In the genomic region with DNA sequence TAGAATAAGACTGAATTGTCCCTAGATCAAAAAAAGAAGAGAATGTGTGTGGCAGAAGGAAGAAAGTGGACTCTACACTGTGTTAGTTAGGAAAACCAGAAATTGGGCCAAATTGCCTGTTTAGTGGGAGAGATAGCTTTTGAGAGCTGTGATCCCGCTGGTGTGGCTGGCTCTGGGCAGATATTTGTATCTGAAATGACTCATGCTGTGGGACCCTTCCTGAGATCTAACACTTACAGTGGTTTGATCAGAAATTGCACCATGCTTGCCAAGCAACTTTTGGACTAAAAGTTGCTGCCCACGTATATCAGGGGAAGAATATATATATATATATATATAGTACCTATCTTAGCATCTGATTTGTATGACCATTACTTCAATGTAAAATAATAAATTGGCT, we compare ENCODE assay signal across 14 cellular contexts. TPM values are rescaled to one million over a fixed set of nuclear protein-coding genes. Genes with fewer than 3 reads are reported as not detected.
DNase-seq lines count a peak whose midpoint lies in the region; ATAC-seq and TF ChIP-seq lines count a peak whose summit lies in the region.
"Had no signal": no experiment of that assay in that cellular context is flagged by ENCODE, and none has a peak within 500 bp of the region (broad histone marks: within the 10 kb centered on the region; RNA-seq: fewer than 3 reads in every experiment).

No MANE protein-coding gene starts in this region.

- ATAC-seq in GM23338 (no peak), HG03045 (IDR thresholded peaks at IDR 0.05; ENCODE audit: unreplicated experiment) (no peak), HG02885 (IDR thresholded peaks at IDR 0.05; ENCODE audit: poor library complexity, unreplicated experiment) (no peak), GM18909 (IDR thresholded peaks at IDR 0.05; ENCODE audit: poor library complexity, unreplicated experiment) (no peak), GM19452 (IDR thresholded peaks at IDR 0.05; ENCODE audit: unreplicated experiment) (no peak)
- ATAC-seq: effector memory CD8-positive, alpha-beta T cell had no signal

- H3K27ac Mint-ChIP-seq in GM23338: peak overlapping the region; percentile 13; the same call in 1 of the 2 replicates
- H3K27ac Mint-ChIP-seq: activated naive CD8-positive, alpha-beta T cell treated with anti-CD3 and anti-CD28 coated beads for 36 hours had no signal

- no peak overlapping the region for H2AFZ ChIP-seq in GM23338

- H3K4me1 Mint-ChIP-seq in GM23338: peaks cover 17% of the 10 kb centered on the region

- H3K79me2 ChIP-seq in GM23338 (replicated peaks; ENCODE audit: insufficient read depth): no peaks in the 10 kb centered on the region

- H3K4me1 ChIP-seq in GM23338 (ENCODE audit: insufficient read depth): peaks cover 15% of the 10 kb centered on the region

- peaks cover 10% of the 10 kb centered on the region for H3K27me3 Mint-ChIP-seq in GM23338 (ENCODE audit: insufficient read depth, low read depth, poor library complexity)
- H3K27me3 Mint-ChIP-seq: activated naive CD8-positive, alpha-beta T cell treated with anti-CD3 and anti-CD28 coated beads for 36 hours; effector memory CD8-positive, alpha-beta T cell had no signal

- H4K20me1 ChIP-seq in GM23338 (replicated peaks; ENCODE audit: insufficient read depth): no peaks in the 10 kb centered on the region

- no peak overlapping the region for H3K27ac ChIP-seq in GM23338 (ENCODE audit: low read depth)
- H3K27ac ChIP-seq in angular gyrus (ENCODE audit: low read depth, low read length): peak overlapping the region; percentile 61

- no peaks in the 10 kb centered on the region for H3K9me3 Mint-ChIP-seq in GM23338
- H3K9me3 Mint-ChIP-seq: effector memory CD8-positive, alpha-beta T cell had no signal

- no peaks in the 10 kb centered on the region for H3K27me3 ChIP-seq in GM23338 (ENCODE audit: insufficient read depth)

- H3K36me3 Mint-ChIP-seq in GM23338 (ENCODE audit: low read depth): peaks cover 11% of the 10 kb centered on the region

- no peak overlapping the region for H3K4me3 Mint-ChIP-seq in GM23338
- H3K4me3 Mint-ChIP-seq: activated naive CD8-positive, alpha-beta T cell treated with anti-CD3 and anti-CD28 coated beads for 36 hours; effector memory CD8-positive, alpha-beta T cell had no signal

- DNase-seq in GM23338 (ENCODE audit: low spot score): no peak
- peak; percentile 64 for DNase-seq in fibroblast of peridontal ligament (ENCODE audit: extremely low read depth)
- DNase-seq in pons (ENCODE audit: low spot score): peak; percentile 31
- DNase-seq: activated CD8-positive, alpha-beta memory T cell treated with anti-CD3 and anti-CD28 coated beads, Interleukin-2, amount 50 U/mL, for 48 hours; activated naive CD8-positive, alpha-beta T cell treated with anti-CD3 and anti-CD28 coated beads for 36 hours; effector memory CD8-positive, alpha-beta T cell; left cardiac atrium; NCI-H1092; stimulated activated CD4-positive, alpha-beta T cell treated with anti-CD3 and anti-CD28 coated beads, Interleukin-2, amount 100 ng/mL, for 24 hours had no signal

- no peaks in the 10 kb centered on the region for H3K36me3 ChIP-seq in GM23338 (ENCODE audit: insufficient read depth)

- no peak for TF ChIP-seq CTCF in GM23338 (conservative IDR thresholded peaks at IDR 0.05; ENCODE audit: low read depth in 2 of 2)

- H3K9me2 ChIP-seq in GM23338 (ENCODE audit: insufficient read depth): no peaks in the 10 kb centered on the region

- H3K4me3 ChIP-seq in GM23338: no peak overlapping the region

- H3F3A ChIP-seq in GM23338 (replicated peaks; ENCODE audit: low read depth): no peaks in the 10 kb centered on the region

- H3K4me2 ChIP-seq in GM23338: no peak overlapping the region

TF ChIP-seq in GM23338, 12 proteins besides CTCF, POLR2A, EP300 and RAD21 (continues in another document):
- TF ChIP-seq EZH2phosphoT487 (IDR thresholded peaks at IDR 0.05; ENCODE audit: unreplicated experiment) (no peak), ZNF331 (CRISPR knock-in tag; IDR thresholded peaks at IDR 0.05; ENCODE audit: low read depth) (no peak), NANOG (IDR thresholded peaks at IDR 0.05; ENCODE audit: borderline replicate concordance) (no peak), EZH2 (IDR thresholded peaks at IDR 0.05; ENCODE audit: low read depth, unreplicated experiment) (no peak), CREB1 (CRISPR knock-in tag; IDR thresholded peaks at IDR 0.05; ENCODE audit: low read depth) (no peak), POLR2AphosphoS5 (IDR thresholded peaks at IDR 0.05; ENCODE audit: low read depth) (no peak), JUNB (IDR thresholded peaks at IDR 0.05; ENCODE audit: unreplicated experiment) (no peak), STAT1 (IDR thresholded peaks at IDR 0.05; ENCODE audit: unreplicated experiment) (no peak)
- TF ChIP-seq, protein P1, sequence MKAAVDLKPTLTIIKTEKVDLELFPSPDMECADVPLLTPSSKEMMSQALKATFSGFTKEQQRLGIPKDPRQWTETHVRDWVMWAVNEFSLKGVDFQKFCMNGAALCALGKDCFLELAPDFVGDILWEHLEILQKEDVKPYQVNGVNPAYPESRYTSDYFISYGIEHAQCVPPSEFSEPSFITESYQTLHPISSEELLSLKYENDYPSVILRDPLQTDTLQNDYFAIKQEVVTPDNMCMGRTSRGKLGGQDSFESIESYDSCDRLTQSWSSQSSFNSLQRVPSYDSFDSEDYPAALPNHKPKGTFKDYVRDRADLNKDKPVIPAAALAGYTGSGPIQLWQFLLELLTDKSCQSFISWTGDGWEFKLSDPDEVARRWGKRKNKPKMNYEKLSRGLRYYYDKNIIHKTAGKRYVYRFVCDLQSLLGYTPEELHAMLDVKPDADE (IDR thresholded peaks at IDR 0.05): no peak
- TF ChIP-seq, protein P2, sequence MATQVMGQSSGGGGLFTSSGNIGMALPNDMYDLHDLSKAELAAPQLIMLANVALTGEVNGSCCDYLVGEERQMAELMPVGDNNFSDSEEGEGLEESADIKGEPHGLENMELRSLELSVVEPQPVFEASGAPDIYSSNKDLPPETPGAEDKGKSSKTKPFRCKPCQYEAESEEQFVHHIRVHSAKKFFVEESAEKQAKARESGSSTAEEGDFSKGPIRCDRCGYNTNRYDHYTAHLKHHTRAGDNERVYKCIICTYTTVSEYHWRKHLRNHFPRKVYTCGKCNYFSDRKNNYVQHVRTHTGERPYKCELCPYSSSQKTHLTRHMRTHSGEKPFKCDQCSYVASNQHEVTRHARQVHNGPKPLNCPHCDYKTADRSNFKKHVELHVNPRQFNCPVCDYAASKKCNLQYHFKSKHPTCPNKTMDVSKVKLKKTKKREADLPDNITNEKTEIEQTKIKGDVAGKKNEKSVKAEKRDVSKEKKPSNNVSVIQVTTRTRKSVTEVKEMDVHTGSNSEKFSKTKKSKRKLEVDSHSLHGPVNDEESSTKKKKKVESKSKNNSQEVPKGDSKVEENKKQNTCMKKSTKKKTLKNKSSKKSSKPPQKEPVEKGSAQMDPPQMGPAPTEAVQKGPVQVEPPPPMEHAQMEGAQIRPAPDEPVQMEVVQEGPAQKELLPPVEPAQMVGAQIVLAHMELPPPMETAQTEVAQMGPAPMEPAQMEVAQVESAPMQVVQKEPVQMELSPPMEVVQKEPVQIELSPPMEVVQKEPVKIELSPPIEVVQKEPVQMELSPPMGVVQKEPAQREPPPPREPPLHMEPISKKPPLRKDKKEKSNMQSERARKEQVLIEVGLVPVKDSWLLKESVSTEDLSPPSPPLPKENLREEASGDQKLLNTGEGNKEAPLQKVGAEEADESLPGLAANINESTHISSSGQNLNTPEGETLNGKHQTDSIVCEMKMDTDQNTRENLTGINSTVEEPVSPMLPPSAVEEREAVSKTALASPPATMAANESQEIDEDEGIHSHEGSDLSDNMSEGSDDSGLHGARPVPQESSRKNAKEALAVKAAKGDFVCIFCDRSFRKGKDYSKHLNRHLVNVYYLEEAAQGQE (IDR thresholded peaks at IDR 0.05; ENCODE audit: unreplicated experiment): no peak

RNA-seq across cellular contexts. Expression of a gene that starts 27.7 kb away (rescaled TPM):
- 16.9 and 20.5 TPM in 2 replicates for total RNA-seq in GM23338 (2014; rRNA removed; shearing (Covaris generic))
- 4.8 and 5.2 TPM in 2 replicates for polyA plus RNA-seq in GM23338 (2016; fragmentation: Nextera tagmentation; extraction: Ambion mirVana)

RNA-seq across cellular contexts. Expression of a gene that starts 27.8 kb away (rescaled TPM):
- 54.0 and 65.4 TPM in 2 replicates for total RNA-seq in GM23338 (2014; rRNA removed; shearing (Covaris generic))
- polyA plus RNA-seq in GM23338 (2016; fragmentation: Nextera tagmentation; extraction: Ambion mirVana): 63.1 and 64.9 TPM in 2 replicates
